Comparison of ENCODE assay signal across 15 cellular contexts in genomic region chr15:77980094-77980493, GRCh38.
A peak's percentile ranks its signal among the peaks of the same experiment; 100 is the strongest.
DNase-seq lines count a peak whose midpoint lies in the region; ATAC-seq and TF ChIP-seq lines count a peak whose summit lies in the region.
"Had no signal": no experiment of that assay in that cellular context is flagged by ENCODE, and none has a peak within 500 bp of the region (broad histone marks: within the 10 kb centered on the region; RNA-seq: fewer than 3 reads in every experiment).

No MANE protein-coding gene starts in this region.

- POLR2A ChIA-PET in WTC11 (lab: Charles Lee), result no interaction called here

- H3K9me3 Mint-ChIP-seq in WTC11 (no peaks in the 10 kb centered on the region), endothelial cell (ENCODE audit: unreplicated experiment) (no peaks in the 10 kb centered on the region), type B pancreatic cell (no peaks in the 10 kb centered on the region)
- H3K9me3 Mint-ChIP-seq: CD14-positive monocyte; CD8-positive, alpha-beta T cell; GM23338; H9; IgD-negative memory B cell had no signal

- DNase-seq in WTC11 (ENCODE audit: low spot score) (no peak), endothelial cell (ENCODE audit: low spot score) (no peak), mesenteric fat pad (ENCODE audit: low spot score) (peak; percentile 80), type B pancreatic cell (ENCODE audit: extremely low spot score, unreplicated experiment) (peak; percentile 43), SKM-1 treated with dmso at 0.1 percent for 144 hours (lab: John Stamatoyannopoulos, UW; ENCODE audit: unreplicated experiment) (no peak), inferior parietal cortex (ENCODE audit: extremely low spot score) (no peak)
- DNase-seq: Caco-2; CD8-positive, alpha-beta T cell; DND-41; GDM1; H9 had no signal

- H3K36me3 Mint-ChIP-seq in WTC11 (no peaks in the 10 kb centered on the region), endothelial cell (ENCODE audit: low read depth, unreplicated experiment) (no peaks in the 10 kb centered on the region), type B pancreatic cell (no peaks in the 10 kb centered on the region)
- H3K36me3 Mint-ChIP-seq: CD14-positive monocyte; CD8-positive, alpha-beta T cell; IgD-negative memory B cell had no signal

- TF ChIP-seq CTCF in WTC11 (IDR thresholded peaks at IDR 0.05) (no peak), endothelial cell (IDR thresholded peaks at IDR 0.05; ENCODE audit: unreplicated experiment) (no peak), type B pancreatic cell (conservative IDR thresholded peaks at IDR 0.05) (no peak)

- no peak for TF ChIP-seq POLR2A in GM18505 (IDR thresholded peaks at IDR 0.05; ENCODE audit: borderline replicate concordance, extremely low read depth, insufficient read depth, insufficient read length)

- CTCF ChIA-PET in WTC11 (lab: Charles Lee), result no interaction called here

- H3K27me3 Mint-ChIP-seq in WTC11 (ENCODE audit: low read depth) (no peaks in the 10 kb centered on the region), endothelial cell (ENCODE audit: unreplicated experiment) (peaks cover 4% of the 10 kb centered on the region), type B pancreatic cell (no peaks in the 10 kb centered on the region)

- H3K4me1 Mint-ChIP-seq in WTC11 (peaks cover 11% of the 10 kb centered on the region), endothelial cell (ENCODE audit: unreplicated experiment) (peaks cover 5% of the 10 kb centered on the region), type B pancreatic cell (ENCODE audit: unreplicated experiment) (no peaks in the 10 kb centered on the region)
- H3K4me1 Mint-ChIP-seq: CD14-positive monocyte had no signal

- ATAC-seq in WTC11 (no peak), GM18505 (IDR thresholded peaks at IDR 0.05; ENCODE audit: unreplicated experiment) (no peak)
- ATAC-seq: CD8-positive, alpha-beta T cell; GM23338 had no signal

- H3K4me3 Mint-ChIP-seq in WTC11, result no peak overlapping the region
- H3K4me3 Mint-ChIP-seq in endothelial cell (ENCODE audit: unreplicated experiment), result peak overlapping the region; percentile 56
- no peak overlapping the region for H3K4me3 Mint-ChIP-seq in type B pancreatic cell
- H3K4me3 Mint-ChIP-seq: CD14-positive monocyte; CD8-positive, alpha-beta T cell; GM23338; H9; IgD-negative memory B cell had no signal

- H3K27ac Mint-ChIP-seq in WTC11 (peak overlapping the region; percentile 3; the same call in 1 of the 2 replicates), endothelial cell (ENCODE audit: unreplicated experiment) (no peak overlapping the region), type B pancreatic cell (no peak overlapping the region)
- H3K27ac Mint-ChIP-seq: CD14-positive monocyte; CD8-positive, alpha-beta T cell; GM23338; IgD-negative memory B cell had no signal

TF ChIP-seq in WTC11, 78 proteins besides CTCF, POLR2A, EP300 and RAD21:
- TF ChIP-seq ZNF423 (CRISPR knock-in tag; IDR thresholded peaks at IDR 0.05) (no peak), ATF1 (CRISPR knock-in tag; IDR thresholded peaks at IDR 0.05) (no peak), GRHL2 (CRISPR knock-in tag; IDR thresholded peaks at IDR 0.05; ENCODE audit: insufficient replicate concordance, severe bottlenecking) (no peak), ZNF416 (CRISPR knock-in tag; IDR thresholded peaks at IDR 0.05) (no peak), HMGXB4 (CRISPR knock-in tag; IDR thresholded peaks at IDR 0.05) (no peak), FOXK1 (CRISPR knock-in tag; IDR thresholded peaks at IDR 0.05) (no peak), EMX1 (CRISPR knock-in tag; IDR thresholded peaks at IDR 0.05) (no peak), ESRRA (CRISPR knock-in tag; IDR thresholded peaks at IDR 0.05; ENCODE audit: borderline replicate concordance) (no peak), CREM (CRISPR knock-in tag; IDR thresholded peaks at IDR 0.05) (no peak), SP1 (CRISPR knock-in tag; conservative IDR thresholded peaks at IDR 0.05) (no peak)
- TF ChIP-seq, protein P1, sequence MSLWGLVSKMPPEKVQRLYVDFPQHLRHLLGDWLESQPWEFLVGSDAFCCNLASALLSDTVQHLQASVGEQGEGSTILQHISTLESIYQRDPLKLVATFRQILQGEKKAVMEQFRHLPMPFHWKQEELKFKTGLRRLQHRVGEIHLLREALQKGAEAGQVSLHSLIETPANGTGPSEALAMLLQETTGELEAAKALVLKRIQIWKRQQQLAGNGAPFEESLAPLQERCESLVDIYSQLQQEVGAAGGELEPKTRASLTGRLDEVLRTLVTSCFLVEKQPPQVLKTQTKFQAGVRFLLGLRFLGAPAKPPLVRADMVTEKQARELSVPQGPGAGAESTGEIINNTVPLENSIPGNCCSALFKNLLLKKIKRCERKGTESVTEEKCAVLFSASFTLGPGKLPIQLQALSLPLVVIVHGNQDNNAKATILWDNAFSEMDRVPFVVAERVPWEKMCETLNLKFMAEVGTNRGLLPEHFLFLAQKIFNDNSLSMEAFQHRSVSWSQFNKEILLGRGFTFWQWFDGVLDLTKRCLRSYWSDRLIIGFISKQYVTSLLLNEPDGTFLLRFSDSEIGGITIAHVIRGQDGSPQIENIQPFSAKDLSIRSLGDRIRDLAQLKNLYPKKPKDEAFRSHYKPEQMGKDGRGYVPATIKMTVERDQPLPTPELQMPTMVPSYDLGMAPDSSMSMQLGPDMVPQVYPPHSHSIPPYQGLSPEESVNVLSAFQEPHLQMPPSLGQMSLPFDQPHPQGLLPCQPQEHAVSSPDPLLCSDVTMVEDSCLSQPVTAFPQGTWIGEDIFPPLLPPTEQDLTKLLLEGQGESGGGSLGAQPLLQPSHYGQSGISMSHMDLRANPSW (CRISPR knock-in tag; conservative IDR thresholded peaks at IDR 0.05; ENCODE audit: low read depth), result no peak
- TF ChIP-seq, protein P2, sequence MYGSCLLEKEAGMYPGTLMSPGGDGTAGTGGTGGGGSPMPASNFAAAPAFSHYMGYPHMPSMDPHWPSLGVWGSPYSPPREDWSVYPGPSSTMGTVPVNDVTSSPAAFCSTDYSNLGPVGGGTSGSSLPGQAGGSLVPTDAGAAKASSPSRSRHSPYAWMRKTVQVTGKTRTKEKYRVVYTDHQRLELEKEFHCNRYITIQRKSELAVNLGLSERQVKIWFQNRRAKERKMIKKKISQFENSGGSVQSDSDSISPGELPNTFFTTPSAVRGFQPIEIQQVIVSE (CRISPR knock-in tag; IDR thresholded peaks at IDR 0.05; ENCODE audit: borderline replicate concordance), result no peak
- TF ChIP-seq, protein P3, sequence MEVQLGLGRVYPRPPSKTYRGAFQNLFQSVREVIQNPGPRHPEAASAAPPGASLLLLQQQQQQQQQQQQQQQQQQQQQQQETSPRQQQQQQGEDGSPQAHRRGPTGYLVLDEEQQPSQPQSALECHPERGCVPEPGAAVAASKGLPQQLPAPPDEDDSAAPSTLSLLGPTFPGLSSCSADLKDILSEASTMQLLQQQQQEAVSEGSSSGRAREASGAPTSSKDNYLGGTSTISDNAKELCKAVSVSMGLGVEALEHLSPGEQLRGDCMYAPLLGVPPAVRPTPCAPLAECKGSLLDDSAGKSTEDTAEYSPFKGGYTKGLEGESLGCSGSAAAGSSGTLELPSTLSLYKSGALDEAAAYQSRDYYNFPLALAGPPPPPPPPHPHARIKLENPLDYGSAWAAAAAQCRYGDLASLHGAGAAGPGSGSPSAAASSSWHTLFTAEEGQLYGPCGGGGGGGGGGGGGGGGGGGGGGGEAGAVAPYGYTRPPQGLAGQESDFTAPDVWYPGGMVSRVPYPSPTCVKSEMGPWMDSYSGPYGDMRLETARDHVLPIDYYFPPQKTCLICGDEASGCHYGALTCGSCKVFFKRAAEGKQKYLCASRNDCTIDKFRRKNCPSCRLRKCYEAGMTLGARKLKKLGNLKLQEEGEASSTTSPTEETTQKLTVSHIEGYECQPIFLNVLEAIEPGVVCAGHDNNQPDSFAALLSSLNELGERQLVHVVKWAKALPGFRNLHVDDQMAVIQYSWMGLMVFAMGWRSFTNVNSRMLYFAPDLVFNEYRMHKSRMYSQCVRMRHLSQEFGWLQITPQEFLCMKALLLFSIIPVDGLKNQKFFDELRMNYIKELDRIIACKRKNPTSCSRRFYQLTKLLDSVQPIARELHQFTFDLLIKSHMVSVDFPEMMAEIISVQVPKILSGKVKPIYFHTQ (CRISPR knock-in tag; IDR thresholded peaks at IDR 0.05), result no peak

Comparison
In these comparisons a context has a peak if more than half of its experiments do, and no peak if none do; other contexts are left out.
1. DNase-seq: peak in mesenteric fat pad (single experiment) and type B pancreatic cell (single experiment); none in WTC11 (single experiment), endothelial cell (single experiment), SKM-1 treated with dmso at 0.1 percent for 144 hours (single experiment) and inferior parietal cortex (single experiment).